Comparison of ENCODE assay signal across 22 cellular contexts in the genomic region with DNA sequence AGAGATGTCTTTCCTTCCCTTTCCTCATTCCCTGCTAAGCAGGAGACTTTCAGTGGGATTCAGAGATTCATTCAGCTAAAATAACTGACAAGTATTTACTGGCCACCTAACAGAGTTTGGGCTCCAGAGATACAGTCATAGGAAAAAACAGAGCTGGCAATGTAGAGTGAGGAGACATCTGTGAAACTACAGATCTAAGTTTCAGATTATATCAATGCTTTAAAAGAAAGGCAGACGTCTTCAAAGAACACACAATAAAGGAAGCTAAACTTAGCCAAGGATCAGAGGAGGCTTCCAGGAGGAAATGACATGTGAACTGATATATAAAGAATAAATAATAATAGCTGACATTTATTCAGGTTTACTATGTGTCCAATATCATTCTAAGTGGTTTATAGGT.
"Had no signal": no experiment of that assay in that cellular context is flagged by ENCODE, and none has a peak within 500 bp of the region (broad histone marks: within the 10 kb centered on the region; RNA-seq: fewer than 3 reads in every experiment).

No MANE protein-coding gene starts in this region.

- H3K36me3 ChIP-seq: heart left ventricle, neural progenitor cell, prostate gland, sigmoid colon, stomach, thoracic aorta, transverse colon had no signal

- H3K79me2 ChIP-seq: parathyroid adenoma had no signal

- ATAC-seq: heart left ventricle; left colon; left ventricle myocardium superior; natural killer cell treated with Interleukin-12 subunit alpha and Interleukin-12 subunit beta and Interleukin-15 and Interleukin-18, amount 100 ng/mL, for 72 hours; stimulated activated naive B cell treated with anti-CD40 and anti-IgM and Interleukin-4, amounts not matched to agents 10 μg/mL and 1 μg/mL and 100 μg/mL, for 72 hours had no signal

- H3K4me2 ChIP-seq: neural progenitor cell had no signal

- H3K9me3 ChIP-seq: prostate gland, sigmoid colon, stomach, thoracic aorta, transverse colon had no signal

- DNase-seq: erythroblast; heart left ventricle; hippocampal formation; left colon; left ventricle myocardium superior; mesenchymal stem cell; midbrain; occipital lobe; sigmoid colon; stimulated activated CD4-positive, alpha-beta T cell treated with anti-CD3 and anti-CD28 coated beads, Interleukin-2, amount 100 ng/mL, for 24 hours; stimulated activated CD4-positive, alpha-beta T cell treated with anti-CD3 and anti-CD28 coated beads, Interleukin-4, amount 100 ng/mL, for 4 hours; stimulated activated naive B cell treated with anti-CD40 and anti-IgM and Interleukin-4, amounts not matched to agents 10 μg/mL and 1 μg/mL and 100 μg/mL, for 72 hours; stomach; substantia nigra; transverse colon had no signal

- H2AFZ ChIP-seq: neural progenitor cell, parathyroid adenoma had no signal

- H3K27ac ChIP-seq: heart left ventricle, neural progenitor cell, parathyroid adenoma, prostate gland, sigmoid colon, skin epidermis, stomach, thoracic aorta, transverse colon had no signal

- H3K4me3 ChIP-seq: heart left ventricle, lung, neural progenitor cell, prostate gland, sigmoid colon, skin epidermis, stomach, thoracic aorta, transverse colon had no signal

- H3K9ac ChIP-seq: neural progenitor cell, parathyroid adenoma had no signal

- H3K4me1 ChIP-seq: parathyroid adenoma, prostate gland had no signal

- H3K27me3 ChIP-seq: heart left ventricle, neural progenitor cell, sigmoid colon, stomach, transverse colon had no signal
